ENCODE assay signal across 1 cellular context in the genomic region with DNA sequence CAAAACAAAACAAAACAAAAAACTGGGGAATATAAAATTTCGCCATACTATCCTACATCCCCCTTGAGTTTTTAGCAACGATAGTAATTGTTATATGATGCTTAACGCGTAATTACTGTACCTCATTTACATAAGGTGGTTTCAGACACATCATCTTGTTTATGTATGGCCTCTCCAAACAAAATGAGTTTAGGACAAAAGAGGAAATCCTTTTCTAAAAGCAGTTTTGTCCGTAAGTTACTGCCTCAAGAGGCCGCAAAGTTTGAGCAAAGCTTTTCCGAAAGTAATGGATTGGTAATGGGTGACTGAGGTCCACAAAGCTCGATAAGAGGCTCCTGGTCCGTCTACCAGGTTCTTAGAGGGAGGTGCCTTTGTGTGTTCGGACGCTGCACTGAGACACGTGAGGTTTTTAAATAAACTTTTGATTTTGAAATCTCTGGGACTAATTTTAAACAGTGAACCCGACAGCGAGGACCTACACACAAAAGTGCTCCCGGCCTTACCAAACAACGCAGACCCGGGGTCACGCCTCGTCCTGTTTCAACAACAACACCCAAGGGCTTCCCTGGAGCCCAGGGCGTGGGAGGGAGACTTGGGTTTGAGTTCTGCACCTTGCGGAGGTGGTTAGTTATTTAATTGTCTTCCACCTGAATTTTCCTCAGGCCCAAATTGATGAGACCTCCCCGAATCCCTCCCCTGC.
A peak's percentile ranks its signal among the peaks of the same experiment; 100 is the strongest.
TF ChIP-seq lines count a peak whose summit lies in the region.

No MANE protein-coding gene starts in this region.

TF ChIP-seq in HepG2, 621 proteins besides CTCF, POLR2A, EP300 and RAD21 (continued from another document):
- TF ChIP-seq KDM5A (IDR thresholded peaks at IDR 0.05; ENCODE audit: borderline replicate concordance, low read length): peak; percentile 45; the same call in 1 of the 2 replicates
